In the genomic region with DNA sequence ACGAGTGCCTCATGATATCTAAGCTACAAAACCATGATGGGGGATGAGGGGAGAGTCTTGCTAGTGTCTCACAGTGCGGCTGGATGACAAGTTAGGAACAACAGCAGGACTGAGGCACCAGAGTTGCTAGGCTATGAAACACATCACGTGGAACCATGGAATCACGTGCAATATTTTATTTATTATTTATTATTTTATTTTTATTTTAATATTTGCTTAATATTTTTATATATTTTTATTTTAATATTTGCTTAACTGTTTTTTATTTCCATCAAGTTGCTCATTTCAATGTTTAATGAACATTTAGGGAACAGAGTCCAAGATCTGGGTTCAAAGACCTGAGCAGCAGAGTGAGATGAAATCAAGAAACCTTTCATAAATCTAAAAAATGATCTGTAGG, we compare ENCODE assay signal across 28 cellular contexts.
"Had no signal": no experiment of that assay in that cellular context is flagged by ENCODE, and none has a peak within 500 bp of the region (broad histone marks: within the 10 kb centered on the region; RNA-seq: fewer than 3 reads in every experiment).

No MANE protein-coding gene starts in this region.

- H3K4me1 Mint-ChIP-seq: stimulated activated effector memory CD8-positive, alpha-beta T cell treated with anti-CD3 and anti-CD28 coated beads, Interleukin-12 subunit alpha, Interleukin-12 subunit beta, amount 100 ng/mL, for 72 hours; stimulated activated memory B cell treated with anti-CD40 and anti-IgM and Interleukin-4, amounts not matched to agents 10 μg/mL and 1 μg/mL and 100 μg/mL, for 72 hours; stimulated activated naive B cell treated with anti-CD40 and anti-IgM and Interleukin-4, amounts not matched to agents 10 μg/mL and 1 μg/mL and 100 μg/mL, for 72 hours; stimulated activated naive CD8-positive, alpha-beta T cell treated with anti-CD3 and anti-CD28 coated beads, Interleukin-15, amount 100 ng/mL, for 72 hours had no signal

- H3K4me1 ChIP-seq: stomach, suprapubic skin, testis, thyroid gland, tibial artery, tibial nerve, transverse colon, upper lobe of left lung, upper lobe of right lung, uterus, vagina had no signal

- H3K36me3 Mint-ChIP-seq: stimulated activated effector memory CD8-positive, alpha-beta T cell treated with anti-CD3 and anti-CD28 coated beads, Interleukin-12 subunit alpha, Interleukin-12 subunit beta, amount 100 ng/mL, for 72 hours; stimulated activated memory B cell treated with anti-CD40 and anti-IgM and Interleukin-4, amounts not matched to agents 10 μg/mL and 1 μg/mL and 100 μg/mL, for 72 hours; stimulated activated naive B cell treated with anti-CD40 and anti-IgM and Interleukin-4, amounts not matched to agents 10 μg/mL and 1 μg/mL and 100 μg/mL, for 72 hours; type B pancreatic cell had no signal

- DNase-seq: stimulated activated CD4-positive, alpha-beta T cell treated with anti-CD3 and anti-CD28 coated beads, Interleukin-2, amount 100 ng/mL, for 48 hours; stimulated activated CD4-positive, alpha-beta T cell treated with anti-CD3 and anti-CD28 coated beads, Interleukin-4, amount 100 ng/mL, for 1 hour; stimulated activated CD4-positive, alpha-beta T cell treated with anti-CD3 and anti-CD28 coated beads, Interleukin-4, amount 100 ng/mL, for 24 hours; stimulated activated CD4-positive, alpha-beta T cell treated with anti-CD3 and anti-CD28 coated beads, Interleukin-4, amount 100 ng/mL, for 4 hours; stimulated activated CD8-positive, alpha-beta memory T cell treated with anti-CD3 and anti-CD28 coated beads, Interleukin-4, amount 100 ng/mL, for 48 hours; stimulated activated naive B cell treated with anti-CD40 and anti-IgM and Interleukin-4, amounts not matched to agents 10 μg/mL and 1 μg/mL and 100 μg/mL, for 72 hours; stimulated activated naive CD4-positive, alpha-beta T cell; stimulated activated naive CD4-positive, alpha-beta T cell treated with Interleukin-2 at 50 U/mL for 16 hours; stimulated activated naive CD8-positive, alpha-beta T cell treated with anti-CD3 and anti-CD28 coated beads, Interleukin-15, amount 100 ng/mL, for 72 hours; stimulated activated naive CD8-positive, alpha-beta T cell treated with anti-CD3 and anti-CD28 coated beads, Interleukin-15, Interleukin-2, amounts not matched to agents 100 U/mL and 50 U/mL, for 24 hours; stomach; substantia nigra; testis; thyroid gland; tibial artery; transverse colon; trophoblast cell; upper lobe of left lung; upper lobe of right lung; uterus had no signal

- H3K27ac Mint-ChIP-seq: stimulated activated effector memory CD8-positive, alpha-beta T cell treated with anti-CD3 and anti-CD28 coated beads, Interleukin-12 subunit alpha, Interleukin-12 subunit beta, amount 100 ng/mL, for 72 hours; stimulated activated memory B cell treated with anti-CD40 and anti-IgM and Interleukin-4, amounts not matched to agents 10 μg/mL and 1 μg/mL and 100 μg/mL, for 72 hours; stimulated activated naive B cell treated with anti-CD40 and anti-IgM and Interleukin-4, amounts not matched to agents 10 μg/mL and 1 μg/mL and 100 μg/mL, for 72 hours; stimulated activated naive CD8-positive, alpha-beta T cell treated with anti-CD3 and anti-CD28 coated beads, Interleukin-15, amount 100 ng/mL, for 72 hours; stimulated activated naive CD8-positive, alpha-beta T cell treated with anti-CD3 and anti-CD28 coated beads, Interleukin-15, Interleukin-2, amounts not matched to agents 100 ng/mL and 50 ng/mL, for 24 hours; type B pancreatic cell had no signal

- H3K9me3 Mint-ChIP-seq: stimulated activated memory B cell treated with anti-CD40 and anti-IgM and Interleukin-4, amounts not matched to agents 10 μg/mL and 1 μg/mL and 100 μg/mL, for 72 hours; stimulated activated naive B cell treated with anti-CD40 and anti-IgM and Interleukin-4, amounts not matched to agents 10 μg/mL and 1 μg/mL and 100 μg/mL, for 72 hours; type B pancreatic cell had no signal

- H3K9me3 ChIP-seq: stomach, suprapubic skin, testis, thoracic aorta, thyroid gland, tibial artery, tibial nerve, upper lobe of left lung, upper lobe of right lung, uterus, vagina had no signal

- H3K4me3 Mint-ChIP-seq: stimulated activated effector memory CD8-positive, alpha-beta T cell treated with anti-CD3 and anti-CD28 coated beads, Interleukin-12 subunit alpha, Interleukin-12 subunit beta, amount 100 ng/mL, for 72 hours; stimulated activated memory B cell treated with anti-CD40 and anti-IgM and Interleukin-4, amounts not matched to agents 10 μg/mL and 1 μg/mL and 100 μg/mL, for 72 hours; stimulated activated naive B cell treated with anti-CD40 and anti-IgM and Interleukin-4, amounts not matched to agents 10 μg/mL and 1 μg/mL and 100 μg/mL, for 72 hours; stimulated activated naive CD8-positive, alpha-beta T cell treated with anti-CD3 and anti-CD28 coated beads, Interleukin-15, amount 100 ng/mL, for 72 hours; stimulated activated naive CD8-positive, alpha-beta T cell treated with anti-CD3 and anti-CD28 coated beads, Interleukin-15, Interleukin-2, amounts not matched to agents 100 ng/mL and 50 ng/mL, for 24 hours; type B pancreatic cell had no signal

- H3K27me3 ChIP-seq: stomach, suprapubic skin, testis, thyroid gland, tibial artery, tibial nerve, transverse colon, upper lobe of left lung, upper lobe of right lung, uterus, vagina had no signal

- H3K36me3 ChIP-seq: stomach, suprapubic skin, thoracic aorta, thyroid gland, tibial artery, tibial nerve, transverse colon, upper lobe of left lung, upper lobe of right lung, uterus, vagina had no signal

- H3K27me3 Mint-ChIP-seq: stimulated activated memory B cell treated with anti-CD40 and anti-IgM and Interleukin-4, amounts not matched to agents 10 μg/mL and 1 μg/mL and 100 μg/mL, for 72 hours; stimulated activated naive B cell treated with anti-CD40 and anti-IgM and Interleukin-4, amounts not matched to agents 10 μg/mL and 1 μg/mL and 100 μg/mL, for 72 hours; stimulated activated naive CD8-positive, alpha-beta T cell treated with anti-CD3 and anti-CD28 coated beads, Interleukin-15, amount 100 ng/mL, for 72 hours; stimulated activated naive CD8-positive, alpha-beta T cell treated with anti-CD3 and anti-CD28 coated beads, Interleukin-15, Interleukin-2, amounts not matched to agents 100 ng/mL and 50 ng/mL, for 24 hours; type B pancreatic cell had no signal

- H3K27ac ChIP-seq: stomach, suprapubic skin, testis, thoracic aorta, thyroid gland, tibial artery, tibial nerve, transverse colon, upper lobe of left lung, upper lobe of right lung, uterus, vagina had no signal

- ATAC-seq: stimulated activated effector memory CD8-positive, alpha-beta T cell treated with anti-CD3 and anti-CD28 coated beads, Interleukin-12 subunit alpha, Interleukin-12 subunit beta, amount 100 ng/mL, for 72 hours; stimulated activated memory B cell treated with anti-CD40 and anti-IgM and Interleukin-4, amounts not matched to agents 10 μg/mL and 1 μg/mL and 100 μg/mL, for 72 hours; stimulated activated naive B cell treated with anti-CD40 and anti-IgM and Interleukin-4, amounts not matched to agents 10 μg/mL and 1 μg/mL and 100 μg/mL, for 72 hours; stimulated activated naive CD8-positive, alpha-beta T cell treated with anti-CD3 and anti-CD28 coated beads, Interleukin-15, amount 100 ng/mL, for 72 hours; stimulated activated naive CD8-positive, alpha-beta T cell treated with anti-CD3 and anti-CD28 coated beads, Interleukin-15, Interleukin-2, amounts not matched to agents 100 U/mL and 50 U/mL, for 24 hours; upper lobe of right lung had no signal

- H3K4me3 ChIP-seq: stomach, suprapubic skin, testis, thoracic aorta, thyroid gland, tibial artery, tibial nerve, transverse colon, upper lobe of left lung, upper lobe of right lung, uterus, vagina had no signal
